In genomic region chr19:14561249-14561648, GRCh38 we compare ENCODE assay signal across 18 cellular contexts. TPM values are rescaled to one million over a fixed set of nuclear protein-coding genes. Genes with fewer than 3 reads are reported as not detected.
A peak's percentile ranks its signal among the peaks of the same experiment; 100 is the strongest.
DNase-seq lines count a peak whose midpoint lies in the region; ATAC-seq and TF ChIP-seq lines count a peak whose summit lies in the region.
"Had no signal": no experiment of that assay in that cellular context is flagged by ENCODE, and none has a peak within 500 bp of the region (broad histone marks: within the 10 kb centered on the region; RNA-seq: fewer than 3 reads in every experiment).

No MANE protein-coding gene starts in this region.

- peaks cover 88 to 97% (median 92%) of the 10 kb centered on the region in 10 experiments for H3K4me1 ChIP-seq in BLaER1 treated with 17β-estradiol and CSF1 and Interleukin-3, amounts not matched to agents 10 nM and 100 nM
- H3K4me1 ChIP-seq in adipocyte (ENCODE audit: control insufficient read depth, insufficient read depth, low read length) (peaks cover 33% of the 10 kb centered on the region), foreskin keratinocyte (peaks cover 26% of the 10 kb centered on the region), sigmoid colon (peaks cover 0 to 7% (median 5%) of the 10 kb centered on the region in 4 donors), body of pancreas (peaks cover 23% of the 10 kb centered on the region)

- no peak for TF ChIP-seq EP300 in sigmoid colon (IDR thresholded peaks at IDR 0.05)

- peak overlapping the region; percentile 68 to 81 (median 78) for H3K9ac ChIP-seq in BLaER1 treated with 17β-estradiol and CSF1 and Interleukin-3, amounts not matched to agents 10 nM and 100 nM
- peak overlapping the region; percentile 79 for H3K9ac ChIP-seq in adipocyte (ENCODE audit: low read length)

- peaks cover 14 to 91% (median 59%) of the 10 kb centered on the region in 11 experiments; a peak in 19 of 22 replicates for H4K20me1 ChIP-seq in BLaER1 treated with 17β-estradiol and CSF1 and Interleukin-3, amounts not matched to agents 10 nM and 100 nM

- ATAC-seq in foreskin keratinocyte (peak; percentile 1), body of pancreas (no peak), GM18907 (IDR thresholded peaks at IDR 0.05; ENCODE audit: unreplicated experiment) (no peak)

- H3K36me3 Mint-ChIP-seq in nephron progenitor cell (ENCODE audit: low read depth): peaks cover 4% of the 10 kb centered on the region
- H3K36me3 Mint-ChIP-seq: activated naive CD8-positive, alpha-beta T cell had no signal

- TF ChIP-seq CTCF in foreskin keratinocyte (conservative IDR thresholded peaks at IDR 0.05) (no peak), sigmoid colon (IDR thresholded peaks at IDR 0.05) (no peak), nephron progenitor cell (IDR thresholded peaks at IDR 0.05) (no peak), body of pancreas (IDR thresholded peaks at IDR 0.05) (no peak)

- no peaks in the 10 kb centered on the region for H3K9me3 Mint-ChIP-seq in nephron progenitor cell

- no peak for TF ChIP-seq POLR2A in sigmoid colon (IDR thresholded peaks at IDR 0.05)
- no peak for TF ChIP-seq POLR2A in body of pancreas (IDR thresholded peaks at IDR 0.05)

- intact Hi-C loops in sigmoid colon (cut with DNase I) (no loop called here), body of pancreas (cut with DNase I) (loop anchor here (10.0 kb wide), 1 partner anchor 124 kb away; no protein-coding TSS in a partner anchor)

- no peaks in the 10 kb centered on the region for H3K9me3 ChIP-seq in BLaER1 treated with 17β-estradiol and CSF1 and Interleukin-3, amounts not matched to agents 10 nM and 100 nM (replicated peaks in 1 of 11)
- H3K9me3 ChIP-seq in adipocyte (ENCODE audit: control insufficient read depth, low read length): no peaks in the 10 kb centered on the region
- H3K9me3 ChIP-seq in sigmoid colon: no peaks in the 10 kb centered on the region
- H3K9me3 ChIP-seq in body of pancreas: no peaks in the 10 kb centered on the region
- H3K9me3 ChIP-seq: neutrophil had no signal

- no peak for DNase-seq in adipocyte (ENCODE audit: low read depth)
- no peak for DNase-seq in foreskin keratinocyte
- DNase-seq in sigmoid colon: no peak
- no peak for DNase-seq in nephron progenitor cell
- no peak for DNase-seq in T-helper 2 cell
- no peak for DNase-seq in body of pancreas
- DNase-seq: activated CD8-positive, alpha-beta memory T cell treated with anti-CD3 and anti-CD28 coated beads, Interleukin-2, amount 50 U/mL, for 48 hours; NK-92 treated with Interleukin-12 subunit alpha and Interleukin-12 subunit beta, amount 100 ng/mL, for 24 hours; stimulated activated CD4-positive, alpha-beta T cell treated with anti-CD3 and anti-CD28 coated beads, Interleukin-15, amount 100 ng/mL, for 24 hours; WERI-Rb-1 had no signal

- peaks cover 38% of the 10 kb centered on the region for H3K4me1 Mint-ChIP-seq in nephron progenitor cell

- H3K4me3 ChIP-seq in BLaER1 treated with 17β-estradiol and CSF1 and Interleukin-3, amounts not matched to agents 10 nM and 100 nM: peak overlapping the region in 5 of 10 experiments; percentile 17 to 55 (median 43); a peak in 5 of 20 replicates
- H3K4me3 ChIP-seq in adipocyte (ENCODE audit: low read length) (no peak overlapping the region), sigmoid colon (no peak overlapping the region), body of pancreas (no peak overlapping the region)

- peak overlapping the region; percentile 95 to 100 (median 97) for H3K4me2 ChIP-seq in BLaER1 treated with 17β-estradiol and CSF1 and Interleukin-3, amounts not matched to agents 10 nM and 100 nM

- H3K27me3 Mint-ChIP-seq in nephron progenitor cell (ENCODE audit: low read depth, poor library complexity): no peaks in the 10 kb centered on the region
- H3K27me3 Mint-ChIP-seq: activated naive CD8-positive, alpha-beta T cell had no signal

- peak overlapping the region; percentile 62 to 87 (median 82); a peak in 21 of 22 replicates for H3K27ac ChIP-seq in BLaER1 treated with 17β-estradiol and CSF1 and Interleukin-3, amounts not matched to agents 10 nM and 100 nM
- peak overlapping the region; percentile 47 for H3K27ac ChIP-seq in foreskin keratinocyte
- H3K27ac ChIP-seq in sigmoid colon: peak overlapping the region; percentile 14 to 56 (median 34)
- H3K27ac ChIP-seq in body of pancreas: peak overlapping the region in 2 of 4 donors; percentile 47 to 55
- H3K27ac ChIP-seq: neutrophil, WERI-Rb-1 had no signal

- H3K27me3 ChIP-seq in BLaER1 treated with 17β-estradiol and CSF1 and Interleukin-3, amounts not matched to agents 10 nM and 100 nM: no peaks in the 10 kb centered on the region
- H3K27me3 ChIP-seq in adipocyte (replicated peaks; ENCODE audit: control insufficient read depth, insufficient read depth, low read length) (no peaks in the 10 kb centered on the region), foreskin keratinocyte (no peaks in the 10 kb centered on the region), sigmoid colon (no peaks in the 10 kb centered on the region), body of pancreas (no peaks in the 10 kb centered on the region)
- H3K27me3 ChIP-seq: neutrophil had no signal

- WGBS in sigmoid colon, 2 donors: 86 to 87% methylated on average over 8 of the region's 8 CpGs
- WGBS in body of pancreas, 2 donors: 73 to 93% methylated on average over 5 of the region's 8 CpGs

- no peak overlapping the region for H3K4me3 Mint-ChIP-seq in nephron progenitor cell
- H3K4me3 Mint-ChIP-seq: activated naive CD8-positive, alpha-beta T cell had no signal

- H3K36me3 ChIP-seq in BLaER1 treated with 17β-estradiol and CSF1 and Interleukin-3, amounts not matched to agents 10 nM and 100 nM: peaks cover 6 to 25% (median 19%) of the 10 kb centered on the region in 11 experiments; a peak in 15 of 22 replicates
- H3K36me3 ChIP-seq in adipocyte (ENCODE audit: control insufficient read depth, insufficient read depth, low read length, severe bottlenecking): peaks cover 17% of the 10 kb centered on the region
- peaks cover 0 to 22% (median 2%) of the 10 kb centered on the region in 4 donors for H3K36me3 ChIP-seq in sigmoid colon
- H3K36me3 ChIP-seq in body of pancreas (replicated peaks in 1 of 2; ENCODE audit: insufficient read depth in 1 of 2, low read depth in 2 of 2): no peaks in the 10 kb centered on the region

- no peak overlapping the region for H3K27ac Mint-ChIP-seq in nephron progenitor cell
- H3K27ac Mint-ChIP-seq: activated naive CD8-positive, alpha-beta T cell had no signal

RNA-seq across cellular contexts. Expression of gene NDUFB7, which starts 10.6 kb away (rescaled TPM):
- total RNA-seq in foreskin keratinocyte (253 and 266 TPM in 2 replicates), sigmoid colon (100 to 1,000 TPM; 475 to 652 (median 564) TPM), body of pancreas (100 to 1,000 TPM; 121 to 206 TPM)
- polyA plus RNA-seq in foreskin keratinocyte (401 and 458 TPM in 2 replicates), sigmoid colon (100 to 1,000 TPM; 601 to 853 (median 808) TPM)

RNA-seq across cellular contexts. Expression of gene CLEC17A, which starts 21.6 kb away (rescaled TPM):
- total RNA-seq in foreskin keratinocyte: not detected in 2 replicates
- polyA plus RNA-seq in foreskin keratinocyte: not detected in 2 replicates
- not detected for total RNA-seq in sigmoid colon
- polyA plus RNA-seq in sigmoid colon: 10 to 100 TPM in 1 of 3 donors, not detected in 2; 13.7 TPM
- not detected for total RNA-seq in body of pancreas
- total RNA-seq: Daoy, dermis microvascular lymphatic vessel endothelial cell, frontal cortex, H7 had no signal

RNA-seq across cellular contexts. Expression of gene TECR, which starts 31.9 kb away (rescaled TPM):
- total RNA-seq in foreskin keratinocyte (137 and 146 TPM in 2 replicates), sigmoid colon (10 to 100 TPM; 20.6 to 34.2 (median 30.0) TPM), body of pancreas (10 to 100 TPM; 26.2 to 28.7 TPM)
- polyA plus RNA-seq in foreskin keratinocyte (287 and 299 TPM in 2 replicates), sigmoid colon (100 to 1,000 TPM in 1 of 3 donors, 10 to 100 TPM in 2; 32.4 to 139 (median 37.2) TPM)

RNA-seq across cellular contexts. Expression of gene DNAJB1, which starts 43.1 kb away (rescaled TPM):
- total RNA-seq in foreskin keratinocyte: 184 and 196 TPM in 2 replicates
- 158 and 184 TPM in 2 replicates for polyA plus RNA-seq in foreskin keratinocyte
- total RNA-seq in sigmoid colon: 10 to 100 TPM; 44.6 to 69.3 (median 51.9) TPM
- polyA plus RNA-seq in sigmoid colon: 100 to 1,000 TPM in 1 of 3 donors, 10 to 100 TPM in 2; 70.9 to 118 (median 77.6) TPM
- 10 to 100 TPM; 24.4 to 33.2 TPM for total RNA-seq in body of pancreas
